1 cellular context compared by ENCODE assay signal in genomic region chr2:18792226-18792629, GRCh38.
TF ChIP-seq lines count a peak whose summit lies in the region.

No MANE protein-coding gene starts in this region.

TF ChIP-seq in WTC11, 78 proteins besides CTCF, POLR2A, EP300 and RAD21 (continued from another document):
- TF ChIP-seq ARID4B (CRISPR knock-in tag; IDR thresholded peaks at IDR 0.05; ENCODE audit: borderline replicate concordance) (no peak), ZNF138 (CRISPR knock-in tag; conservative IDR thresholded peaks at IDR 0.05) (no peak), GRHL2 (CRISPR knock-in tag; IDR thresholded peaks at IDR 0.05; ENCODE audit: insufficient replicate concordance, severe bottlenecking) (no peak), AFF4 (CRISPR knock-in tag; IDR thresholded peaks at IDR 0.05; ENCODE audit: borderline replicate concordance) (no peak), NR1H2 (CRISPR knock-in tag; IDR thresholded peaks at IDR 0.05) (no peak), CDX4 (CRISPR knock-in tag; IDR thresholded peaks at IDR 0.05; ENCODE audit: borderline replicate concordance) (no peak), ESRRA (CRISPR knock-in tag; IDR thresholded peaks at IDR 0.05; ENCODE audit: borderline replicate concordance) (no peak), PREB (CRISPR knock-in tag; IDR thresholded peaks at IDR 0.05; ENCODE audit: borderline replicate concordance) (no peak), AR (CRISPR knock-in tag; IDR thresholded peaks at IDR 0.05) (no peak), SP1 (CRISPR knock-in tag; conservative IDR thresholded peaks at IDR 0.05) (no peak), SOX15 (CRISPR knock-in tag; IDR thresholded peaks at IDR 0.05) (no peak), ZNF281 (CRISPR knock-in tag; IDR thresholded peaks at IDR 0.05) (no peak), ZNF671 (CRISPR knock-in tag; IDR thresholded peaks at IDR 0.05) (no peak), E2F4 (CRISPR knock-in tag; IDR thresholded peaks at IDR 0.05; ENCODE audit: borderline replicate concordance, low read depth) (no peak)
